8 cellular contexts compared by ENCODE assay signal in the genomic region with DNA sequence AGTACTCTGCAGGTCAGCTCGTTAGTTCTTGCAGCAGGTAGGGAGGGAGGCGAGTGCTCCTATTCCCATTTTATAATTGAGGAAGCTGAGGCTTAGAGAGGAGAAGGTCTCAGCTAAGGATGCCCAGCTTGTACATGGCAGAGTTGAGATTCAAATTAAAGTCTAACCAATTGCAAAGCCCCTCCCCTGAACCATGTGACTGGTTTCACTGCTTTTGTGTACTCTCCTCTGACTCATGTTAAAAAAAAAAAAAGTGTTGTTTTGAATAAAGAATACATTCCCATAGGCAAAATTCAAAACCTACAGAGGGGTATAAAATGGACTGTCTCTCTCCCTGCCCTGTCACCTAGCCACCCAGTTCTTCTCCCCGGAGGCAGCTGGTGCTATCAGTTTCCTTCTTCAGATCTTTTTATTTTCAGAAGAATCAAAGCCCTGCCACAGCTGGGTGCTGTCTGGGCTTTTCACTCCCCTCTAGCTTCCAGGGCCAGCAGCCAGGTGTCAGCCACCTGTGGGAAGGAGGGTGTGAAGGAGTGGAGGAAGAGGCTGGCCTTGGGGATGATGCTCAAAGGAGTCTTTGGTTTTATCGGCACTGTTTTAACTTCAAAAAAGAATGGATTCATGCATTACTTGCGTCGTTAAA. TPM values are rescaled to one million over a fixed set of nuclear protein-coding genes. Genes with fewer than 3 reads are reported as not detected.
DNase-seq lines count a peak whose midpoint lies in the region; ATAC-seq and TF ChIP-seq lines count a peak whose summit lies in the region.

No MANE protein-coding gene starts in this region.

- intact Hi-C loops in Right ventricle myocardium superior (cut with DNase I): no loop called here

- DNase-seq in ELR (ENCODE audit: low read depth): peak; percentile 80
- peak; percentile 47 for DNase-seq in NCI-H526 treated with DMSO at 0.1 percent for 48 hours (lab: John Stamatoyannopoulos, UW)
- peak; percentile 73 for DNase-seq in cardiac fibroblast (ENCODE audit: low read depth in 2 of 2)
- peak; percentile 20 for DNase-seq in pons (ENCODE audit: low spot score)
- no peak for DNase-seq in germinal center (ENCODE audit: low spot score)
- DNase-seq in NCI-H82 treated with DMSO at 0.1 percent for 48 hours (lab: John Stamatoyannopoulos, UW; ENCODE audit: unreplicated experiment): no peak
- DNase-seq in Right ventricle myocardium superior: no peak

- ATAC-seq in HG03469 (IDR thresholded peaks at IDR 0.05; ENCODE audit: unreplicated experiment): no peak
- ATAC-seq in Right ventricle myocardium superior (ENCODE audit: poor library complexity): no peak

- H3K4me3 ChIP-seq in cardiac fibroblast (replicated peaks in 1 of 2; ENCODE audit: low read depth in 2 of 2, low read length in 2 of 2): no peak overlapping the region

- no peak for TF ChIP-seq CTCF in cardiac fibroblast (IDR thresholded peaks at IDR 0.05; ENCODE audit: low read depth, low read length)

RNA-seq across cellular contexts. Expression of a gene that starts 5.4 kb away (rescaled TPM):
- total RNA-seq in Right ventricle myocardium superior: 34.9 TPM

RNA-seq across cellular contexts. Expression of a gene that starts 24.4 kb away (rescaled TPM):
- 0.65 TPM for total RNA-seq in Right ventricle myocardium superior

RNA-seq across cellular contexts. Expression of a gene that starts 35.4 kb away (rescaled TPM):
- 2.7 TPM for total RNA-seq in Right ventricle myocardium superior

Comparison
In these comparisons a context has a peak if more than half of its experiments do, and no peak if none do; other contexts are left out.
1. DNase-seq: peak in ELR (single experiment), NCI-H526 treated with DMSO at 0.1 percent for 48 hours (single experiment), cardiac fibroblast (2 of 2) and pons (single experiment); none in germinal center (single experiment), NCI-H82 treated with DMSO at 0.1 percent for 48 hours (single experiment) and Right ventricle myocardium superior (single experiment).